10 cellular contexts compared by ENCODE assay signal in genomic region chr2:38748391-38748790, GRCh38. TPM values are rescaled to one million over a fixed set of nuclear protein-coding genes. Genes with fewer than 3 reads are reported as not detected.
DNase-seq lines count a peak whose midpoint lies in the region; ATAC-seq and TF ChIP-seq lines count a peak whose summit lies in the region.
"Had no signal": no experiment of that assay in that cellular context is flagged by ENCODE, and none has a peak within 500 bp of the region (broad histone marks: within the 10 kb centered on the region; RNA-seq: fewer than 3 reads in every experiment).

No MANE protein-coding gene starts in this region.

- H3K9me3 ChIP-seq in A673 (ENCODE audit: low read depth, low read length, poor library complexity, severe bottlenecking): no peaks in the 10 kb centered on the region
- H3K9me3 ChIP-seq: SJSA1 had no signal

- peak overlapping the region; percentile 40 for H3K27ac ChIP-seq in A673 (ENCODE audit: low read depth, low read length, poor library complexity, severe bottlenecking)
- H3K27ac ChIP-seq: SJSA1 had no signal

- no peak for ATAC-seq in activated CD8-positive, alpha-beta T cell treated with anti-CD3 and anti-CD28 coated beads for 36 hours
- ATAC-seq in memory B cell (ENCODE audit: low read depth): no peak
- ATAC-seq in left cardiac atrium: no peak

- peaks cover 63% of the 10 kb centered on the region for H3K4me1 ChIP-seq in A673 (ENCODE audit: insufficient read depth, low read length, poor library complexity, severe bottlenecking)

- H3K4me3 ChIP-seq in A673 (ENCODE audit: low read depth, low read length, poor library complexity, severe bottlenecking) (peak overlapping the region; percentile 90), GM08714 (ENCODE audit: low read length) (peak overlapping the region; percentile 17; the same call in 1 of the 2 replicates)
- H3K4me3 ChIP-seq: SJSA1 had no signal

- POLR2A ChIA-PET in A673 (lab: Charles Lee; ENCODE audit: low non-redundant PET): interaction anchor here (0.7 kb wide), 1 partner anchor 23 kb away, joined by 5 read pairs; no protein-coding TSS in a partner anchor
- POLR2A ChIA-PET in activated CD8-positive, alpha-beta T cell treated with anti-CD3 and anti-CD28 coated beads for 36 hours (lab: Charles Lee): interaction anchor here (1.1 to 12.8 kb wide), 10 partner anchors 7 to 372 kb away, joined by 3 to 209 read pairs (median 5); partner anchors contain the start of genes GALM and HNRNPLL

- peak overlapping the region; percentile 79 for H3K27ac Mint-ChIP-seq in activated CD8-positive, alpha-beta T cell treated with anti-CD3 and anti-CD28 coated beads for 36 hours
- peak overlapping the region; percentile 100 for H3K27ac Mint-ChIP-seq in memory B cell
- H3K27ac Mint-ChIP-seq: dendritic cell treated with granulocyte-macrophage colony-stimulating factor and Interleukin-4, amounts not matched to agents 40 ng/mL and 50 ng/mL, for 4 days had no signal

- no peaks in the 10 kb centered on the region for H3K27me3 ChIP-seq in A673 (replicated peaks; ENCODE audit: insufficient read depth, low read depth, low read length, poor library complexity)
- H3K27me3 ChIP-seq: SJSA1 had no signal

- peaks cover 77% of the 10 kb centered on the region for H3K36me3 Mint-ChIP-seq in activated CD8-positive, alpha-beta T cell treated with anti-CD3 and anti-CD28 coated beads for 36 hours (ENCODE audit: low read depth)
- H3K36me3 Mint-ChIP-seq in memory B cell: peaks cover 39% of the 10 kb centered on the region

- peaks cover 3% of the 10 kb centered on the region for H3K27me3 Mint-ChIP-seq in activated CD8-positive, alpha-beta T cell treated with anti-CD3 and anti-CD28 coated beads for 36 hours
- H3K27me3 Mint-ChIP-seq in memory B cell: no peaks in the 10 kb centered on the region
- H3K27me3 Mint-ChIP-seq: dendritic cell treated with granulocyte-macrophage colony-stimulating factor and Interleukin-4, amounts not matched to agents 40 ng/mL and 50 ng/mL, for 4 days had no signal

- peaks cover 67% of the 10 kb centered on the region for H3K36me3 ChIP-seq in A673 (ENCODE audit: insufficient read depth, low read length, poor library complexity, severe bottlenecking)

- BruUV-seq in A673 (replicated peaks; lab: Mats Ljungman, UMichigan): no TSS peak

- peak overlapping the region; percentile 95 for H3K4me3 Mint-ChIP-seq in activated CD8-positive, alpha-beta T cell treated with anti-CD3 and anti-CD28 coated beads for 36 hours
- no peak overlapping the region for H3K4me3 Mint-ChIP-seq in memory B cell
- H3K4me3 Mint-ChIP-seq: dendritic cell treated with granulocyte-macrophage colony-stimulating factor and Interleukin-4, amounts not matched to agents 40 ng/mL and 50 ng/mL, for 4 days had no signal

- intact Hi-C loops in A673 (cut with micrococcal nuclease; ENCODE audit: unreplicated experiment): loop anchor here (5.0 kb wide), 1 partner anchor 79 kb away; no protein-coding TSS in a partner anchor
- intact Hi-C loops in activated CD8-positive, alpha-beta T cell treated with anti-CD3 and anti-CD28 coated beads for 36 hours (cut with micrococcal nuclease): loop anchor here (10.0 kb wide), 1 partner anchor 434 kb away; no protein-coding TSS in a partner anchor
- intact Hi-C loops in left cardiac atrium (cut with DNase I): no loop called here

- peaks cover 64% of the 10 kb centered on the region for H3K4me1 Mint-ChIP-seq in activated CD8-positive, alpha-beta T cell treated with anti-CD3 and anti-CD28 coated beads for 36 hours (ENCODE audit: low read depth)
- H3K4me1 Mint-ChIP-seq in memory B cell: peaks cover 40% of the 10 kb centered on the region

- DNase-seq in A673 (ENCODE audit: low spot score): no peak
- DNase-seq in activated CD8-positive, alpha-beta T cell treated with anti-CD3 and anti-CD28 coated beads for 36 hours: no peak
- no peak for DNase-seq in memory B cell (ENCODE audit: low spot score in 2 of 2)
- DNase-seq in NCI-H1105 (lab: John Stamatoyannopoulos, UW): no peak
- no peak for DNase-seq in left cardiac atrium
- DNase-seq in activated CD4-positive, CD25-positive, alpha-beta regulatory T cell (lab: John Stamatoyannopoulos, UW): no peak
- no peak for DNase-seq in activated gamma-delta T cell (lab: John Stamatoyannopoulos, UW)

- CTCF ChIA-PET in A673 (lab: Charles Lee): no interaction called here
- CTCF ChIA-PET in activated CD8-positive, alpha-beta T cell treated with anti-CD3 and anti-CD28 coated beads for 36 hours (lab: Charles Lee): interaction anchor here (1.1 to 1.3 kb wide), 2 partner anchors 145 to 167 kb away, joined by 3 read pairs; partner anchors contain the start of gene HNRNPLL

- no peaks in the 10 kb centered on the region for H3K9me3 Mint-ChIP-seq in activated CD8-positive, alpha-beta T cell treated with anti-CD3 and anti-CD28 coated beads for 36 hours
- H3K9me3 Mint-ChIP-seq in memory B cell: no peaks in the 10 kb centered on the region
- H3K9me3 Mint-ChIP-seq: dendritic cell treated with granulocyte-macrophage colony-stimulating factor and Interleukin-4, amounts not matched to agents 40 ng/mL and 50 ng/mL, for 4 days had no signal

- TF ChIP-seq CTCF in A673 (conservative IDR thresholded peaks at IDR 0.05; ENCODE audit: low read depth, low read length): no peak
- TF ChIP-seq CTCF in activated CD8-positive, alpha-beta T cell treated with anti-CD3 and anti-CD28 coated beads for 36 hours (IDR thresholded peaks at IDR 0.05): no peak

RNA-seq across cellular contexts. Expression of gene SRSF7, which starts 2.8 kb away (rescaled TPM):
- total RNA-seq in A673 (2021) (320 and 355 TPM in 2 replicates), left cardiac atrium (10 to 100 TPM; 57.6 to 85.8 TPM)
- 100 to 1,000 TPM; 320 to 333 TPM for total RNA-seq in activated CD8-positive, alpha-beta T cell treated with anti-CD3 and anti-CD28 coated beads for 36 hours

RNA-seq across cellular contexts. Expression of gene GEMIN6, which starts 29.6 kb away (rescaled TPM):
- total RNA-seq in A673 (2021) (27.9 and 31.1 TPM in 2 replicates), left cardiac atrium (1 to 10 TPM; 7.3 to 8.4 TPM)
- 10 to 100 TPM; 30.2 to 33.4 TPM for total RNA-seq in activated CD8-positive, alpha-beta T cell treated with anti-CD3 and anti-CD28 coated beads for 36 hours

Comparison
In these comparisons a context has a peak if more than half of its experiments do, and no peak if none do; other contexts are left out.
1. intact Hi-C loops: an anchor here in A673 (5.0 kb wide) and activated CD8-positive, alpha-beta T cell treated with anti-CD3 and anti-CD28 coated beads for 36 hours (10.0 kb wide); none called in left cardiac atrium.